In the genomic region with DNA sequence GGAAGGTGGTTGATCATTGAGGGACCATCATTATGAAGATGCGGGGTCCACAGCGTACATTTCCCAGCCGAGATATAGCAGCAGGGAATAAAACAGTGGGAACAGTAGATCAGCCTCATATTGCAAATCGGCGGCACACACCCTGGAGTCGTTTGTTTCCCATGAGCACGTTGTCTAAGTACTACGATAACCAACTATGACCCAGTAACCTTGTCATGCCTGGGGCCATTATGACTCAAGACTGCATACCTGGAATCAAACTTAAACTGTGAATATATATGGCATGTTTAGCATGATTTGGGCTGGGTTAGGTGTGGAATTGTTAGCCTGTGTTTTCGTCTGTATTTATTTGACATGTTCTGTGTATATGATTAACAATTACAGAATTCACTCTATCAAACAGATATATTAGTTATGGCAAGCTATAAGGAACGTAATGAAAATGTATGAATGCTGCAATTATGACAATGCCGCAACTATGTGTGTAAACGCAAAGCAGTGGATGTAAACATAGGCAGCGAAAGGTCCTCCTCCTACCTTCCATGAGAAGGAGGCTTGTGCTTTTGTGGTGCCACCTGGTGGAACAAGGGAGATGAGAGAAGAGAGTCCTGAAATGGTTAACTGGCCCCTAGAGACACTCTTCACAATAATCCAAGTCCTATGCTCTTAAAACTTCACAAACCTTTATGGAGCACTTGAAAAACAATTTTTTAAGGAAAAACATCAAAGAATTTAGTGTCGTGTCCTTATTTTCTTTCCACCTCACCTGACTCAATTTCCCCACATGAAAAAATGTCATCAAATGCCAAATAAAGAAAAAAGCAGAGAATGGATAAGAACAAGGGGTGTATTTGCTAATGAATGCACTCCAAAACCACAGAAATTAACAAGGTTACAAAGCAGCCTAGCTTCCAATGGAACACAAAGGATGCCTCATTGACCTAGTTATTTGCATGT, we compare ENCODE assay signal across 11 cellular contexts. TPM values are rescaled to one million over a fixed set of nuclear protein-coding genes. Genes with fewer than 3 reads are reported as not detected.
DNase-seq lines count a peak whose midpoint lies in the region; ATAC-seq and TF ChIP-seq lines count a peak whose summit lies in the region.
"Had no signal": no experiment of that assay in that cellular context is flagged by ENCODE, and none has a peak within 500 bp of the region (broad histone marks: within the 10 kb centered on the region; RNA-seq: fewer than 3 reads in every experiment).

No MANE protein-coding gene starts in this region.

- H3K27me3 ChIP-seq in osteoblast (ENCODE audit: insufficient read depth, low read length) = no peaks in the 10 kb centered on the region
- H3K27me3 ChIP-seq: neutrophil, uterus had no signal

- ATAC-seq in HG03460 (IDR thresholded peaks at IDR 0.05; ENCODE audit: unreplicated experiment) = no peak
- no peak for ATAC-seq in GM21381 (IDR thresholded peaks at IDR 0.05; ENCODE audit: unreplicated experiment)

- peaks cover 14% of the 10 kb centered on the region for H3K79me2 ChIP-seq in osteoblast (ENCODE audit: insufficient read depth, low read length)

- H3K27ac ChIP-seq in osteoblast (ENCODE audit: low read depth, low read length) = no peak overlapping the region
- H3K27ac ChIP-seq: neutrophil, uterus had no signal

- H2AFZ ChIP-seq in osteoblast (ENCODE audit: low read length) = no peak overlapping the region

- no peak for TF ChIP-seq EP300 in Ishikawa (IDR thresholded peaks at IDR 0.05; ENCODE audit: borderline replicate concordance)

- no peaks in the 10 kb centered on the region for H4K20me1 ChIP-seq in osteoblast (ENCODE audit: insufficient read depth, low read length)

- H3K36me3 ChIP-seq in osteoblast (ENCODE audit: insufficient read depth, low read length) = no peaks in the 10 kb centered on the region
- H3K36me3 ChIP-seq: neutrophil, uterus had no signal

- TF ChIP-seq RAD21 in Ishikawa (IDR thresholded peaks at IDR 0.05; ENCODE audit: low read depth) = 0 out of 2 replicates have a peak, but pooled peaks have one; percentile 11

- no peaks in the 10 kb centered on the region for H3K9me3 ChIP-seq in osteoblast (ENCODE audit: low read depth, low read length)
- H3K9me3 ChIP-seq: neutrophil, uterus had no signal

- H3K4me2 ChIP-seq in osteoblast (ENCODE audit: insufficient read depth, low read length) = no peak overlapping the region

- peaks cover 11% of the 10 kb centered on the region for H3K4me1 ChIP-seq in osteoblast (ENCODE audit: insufficient read depth, low read length)

- TF ChIP-seq CTCF in osteoblast (IDR thresholded peaks at IDR 0.05; ENCODE audit: extremely low read depth, low read depth, low read length) = peak; percentile 56

- H3K4me3 ChIP-seq in osteoblast (ENCODE audit: insufficient read depth, low read length) = no peak overlapping the region
- H3K4me3 ChIP-seq: uterus had no signal

- peak; percentile 29 for DNase-seq in SIG-M5 treated with dmso at 0.1 percent for 504 hours (lab: John Stamatoyannopoulos, UW; ENCODE audit: unreplicated experiment)
- DNase-seq in SIG-M5 (lab: John Stamatoyannopoulos, UW) = no peak
- DNase-seq in amniotic epithelial cell (ENCODE audit: low read depth) = peak; percentile 48
- DNase-seq in osteoblast (ENCODE audit: insufficient read length, low spot score, missing footprints) = no peak
- DNase-seq in SKM-1 treated with dmso at 0.1 percent for 144 hours (lab: John Stamatoyannopoulos, UW; ENCODE audit: unreplicated experiment) = no peak
- DNase-seq: NCI-H1092 treated with DMSO at 0.1 percent for 48 hours, uterus had no signal

TF ChIP-seq in Ishikawa, 13 proteins besides CTCF, POLR2A, EP300 and RAD21:
- TF ChIP-seq YY1 (IDR thresholded peaks at IDR 0.05; ENCODE audit: low read depth) (no peak), TCF12 (IDR thresholded peaks at IDR 0.05; ENCODE audit: low read depth) (no peak)

RNA-seq across cellular contexts. Expression of a gene that starts 47.1 kb away (rescaled TPM):
- total RNA-seq in osteoblast = 42.3 and 47.1 TPM in 2 replicates

Comparison
In these comparisons a context has a peak if more than half of its experiments do, and no peak if none do; other contexts are left out.
1. DNase-seq: peak in SIG-M5 treated with dmso at 0.1 percent for 504 hours (single experiment) and amniotic epithelial cell (single experiment); none in SIG-M5 (single experiment), osteoblast (single experiment) and SKM-1 treated with dmso at 0.1 percent for 144 hours (single experiment).